ENCODE assay signal across 8 cellular contexts in genomic region chr10:8044908-8045727, GRCh38. TPM values are rescaled to one million over a fixed set of nuclear protein-coding genes. Genes with fewer than 3 reads are reported as not detected.
DNase-seq lines count a peak whose midpoint lies in the region; ATAC-seq, FAIRE-seq and TF ChIP-seq lines count a peak whose summit lies in the region.

No MANE protein-coding gene starts in this region.

- TF ChIP-seq CTCF in AG09309 (IDR thresholded peaks at IDR 0.05; ENCODE audit: control insufficient read depth, insufficient read depth, low read depth, low read length, missing control alignments), result no peak
- TF ChIP-seq CTCF in K562 (IDR thresholded peaks at IDR 0.05 in 2 of 3, conservative IDR thresholded peaks at IDR 0.05 in 1 of 3; ENCODE audit: insufficient read depth in 2 of 3, low read depth in 1 of 3, low read length in 3 of 3), result no peak

- H3K9me3 ChIP-seq in HAP-1, result no peaks in the 10 kb centered on the region
- no peaks in the 10 kb centered on the region for H3K9me3 ChIP-seq in K562 (replicated peaks; ENCODE audit: control insufficient read depth, insufficient read depth, low read depth, low read length)
- no peaks in the 10 kb centered on the region for H3K9me3 ChIP-seq in mucosa of stomach (ENCODE audit: control insufficient read depth, low read length)

- no peak for TF ChIP-seq RAD21 in K562 (CRISPR knock-in tag; conservative IDR thresholded peaks at IDR 0.05 in 1 of 2, IDR thresholded peaks at IDR 0.05 in 1 of 2)

- DNase-seq in AG09309 (ENCODE audit: low read depth) (no peak), HAP-1 (ENCODE audit: low spot score in 2 of 2) (peak in 1 of 2 experiments; percentile 69), K562 (ENCODE audit: extremely low read depth in 1 of 4, low spot score in 3 of 4) (peak in 3 of 4 experiments; percentile 13 to 28 (median 25)), GM19238 (ENCODE audit: insufficient read length, low spot score) (no peak), H54 (ENCODE audit: insufficient read length, low spot score) (no peak)

- no peak overlapping the region for H3K27ac ChIP-seq in K562 (ENCODE audit: extremely low read depth, low read depth, low read length)

- TF ChIP-seq POLR2A in K562 (conservative IDR thresholded peaks at IDR 0.05) (no peak), H54 (IDR thresholded peaks at IDR 0.05; ENCODE audit: low read depth, low read length) (no peak)

- no peak overlapping the region for H3K9ac ChIP-seq in K562 (ENCODE audit: insufficient read depth in 1 of 2, low read depth in 2 of 2, low read length in 2 of 2)
- H3K9ac ChIP-seq in mucosa of stomach (ENCODE audit: low read length), result no peak overlapping the region

- ATAC-seq in K562 (peak; percentile 65), HG03196 (IDR thresholded peaks at IDR 0.05; ENCODE audit: unreplicated experiment) (no peak), HG03139 (IDR thresholded peaks at IDR 0.05; ENCODE audit: unreplicated experiment) (no peak)

- CTCF ChIA-PET in K562 (lab: Yijun Ruan, JAX; ENCODE audit: low intra/inter-chr PET ratio), result no interaction called here

- no peak for TF ChIP-seq EP300 in K562 (IDR thresholded peaks at IDR 0.05; ENCODE audit: low read length)

- FAIRE-seq in K562 (lab: Jason Lieb, UNC) (no peak), H54 (lab: Jason Lieb, UNC) (no peak)

- WGBS in K562 (ENCODE audit: insufficient coverage, low coverage, missing lambda C conversion rate), result under 1% methylated on average over 26 of the region's 32 CpGs

- intact Hi-C loops in K562 (cut with micrococcal nuclease), result no loop called here

- peak overlapping the region; percentile 20 for H3K4me3 ChIP-seq in AG09309 (ENCODE audit: control insufficient read depth, low read depth, low read length)
- H3K4me3 ChIP-seq in HAP-1, result peak overlapping the region; percentile 37
- no peak overlapping the region for H3K4me3 ChIP-seq in K562
- H3K4me3 ChIP-seq in mucosa of stomach (ENCODE audit: low read length), result peak overlapping the region; percentile 25

- H3K36me3 ChIP-seq in HAP-1 (replicated peaks) (no peaks in the 10 kb centered on the region), K562 (ENCODE audit: control insufficient read depth, insufficient read depth, low read length) (no peaks in the 10 kb centered on the region), mucosa of stomach (ENCODE audit: control insufficient read depth, insufficient read depth, low read length) (no peaks in the 10 kb centered on the region)

- H4K20me1 ChIP-seq in K562 (replicated peaks; ENCODE audit: control insufficient read depth, insufficient read depth, low read length), result 0 out of 2 replicates have a peak, but pooled peaks cover 5% of the 10 kb centered on the region

- 0 out of 2 replicates have a peak, but pooled peaks cover 5% of the 10 kb centered on the region for H3K27me3 ChIP-seq in HAP-1 (ENCODE audit: low read depth)
- H3K27me3 ChIP-seq in K562 (ENCODE audit: control insufficient read depth in 2 of 2, insufficient read depth in 2 of 2, low read length in 2 of 2), result peaks cover 55 to 83% of the 10 kb centered on the region in 2 experiments
- H3K27me3 ChIP-seq in mucosa of stomach (ENCODE audit: control insufficient read depth, insufficient read depth, low read length), result peaks cover 98% of the 10 kb centered on the region

- H3K4me1 ChIP-seq in HAP-1 (peaks cover 21% of the 10 kb centered on the region), K562 (replicated peaks in 1 of 2; ENCODE audit: control insufficient read depth in 2 of 2, insufficient read depth in 2 of 2, low read length in 2 of 2) (peaks cover 0 to 18% of the 10 kb centered on the region in 2 experiments; a peak in 2 of 5 replicates), mucosa of stomach (ENCODE audit: control insufficient read depth, insufficient read depth, low read length) (peaks cover 22% of the 10 kb centered on the region)

- POLR2A ChIA-PET in K562 (lab: Yijun Ruan, JAX), result interaction anchor here (0.7 kb wide), 1 partner anchor 125 kb away, joined by 3 read pairs; no protein-coding TSS in a partner anchor

- no peaks in the 10 kb centered on the region for H3K9me1 ChIP-seq in K562 (ENCODE audit: control insufficient read depth, insufficient read depth, low read length)

- no peak overlapping the region for H2AFZ ChIP-seq in K562 (ENCODE audit: low read depth, low read length)

- peak overlapping the region; percentile 21; the same call in 1 of the 2 replicates for H3K4me2 ChIP-seq in K562 (ENCODE audit: insufficient read depth, low read length)

- no TSS peak for BruUV-seq in K562 (replicated peaks; lab: Mats Ljungman, UMichigan)

- in situ Hi-C loops in HAP-1 (cut with MboI; ENCODE audit: low sequenced_read_pairs), result no loop called here
- in situ Hi-C loops in K562 (cut with MboI), result no loop called here

- H3K79me2 ChIP-seq in K562 (ENCODE audit: control insufficient read depth, insufficient read depth, low read length), result no peaks in the 10 kb centered on the region

TF ChIP-seq in K562, 482 proteins besides CTCF, POLR2A, EP300 and RAD21 (continues in another document):
- no peak for TF ChIP-seq RBM17 (IDR thresholded peaks at IDR 0.05; ENCODE audit: borderline replicate concordance, low read depth, low read length)
- 0 out of 2 replicates have a peak, but pooled peaks have one; percentile 16 for TF ChIP-seq NR2C2 (CRISPR knock-in tag; IDR thresholded peaks at IDR 0.05)
- peak; percentile 78 for TF ChIP-seq NR2C2 (tag; IDR thresholded peaks at IDR 0.05)
- TF ChIP-seq KLF6 (CRISPR knock-in tag; IDR thresholded peaks at IDR 0.05; ENCODE audit: borderline replicate concordance), result no peak
- no peak for TF ChIP-seq KDM5B (IDR thresholded peaks at IDR 0.05; ENCODE audit: insufficient replicate concordance, low read depth, low read length)
- TF ChIP-seq TFAM (CRISPR knock-in tag; conservative IDR thresholded peaks at IDR 0.05), result no peak
- TF ChIP-seq VEZF1 (CRISPR knock-in tag; IDR thresholded peaks at IDR 0.05), result peak; percentile 18; the same call in 1 of the 2 replicates
- TF ChIP-seq BRF1 (IDR thresholded peaks at IDR 0.05; ENCODE audit: borderline replicate concordance, extremely low read depth, insufficient read length), result no peak
- TF ChIP-seq MAFK (IDR thresholded peaks at IDR 0.05; ENCODE audit: low read length), result no peak
- TF ChIP-seq PTRF (tag; IDR thresholded peaks at IDR 0.05), result no peak
- TF ChIP-seq NR2C1 (IDR thresholded peaks at IDR 0.05), result no peak
- TF ChIP-seq NR2C1 (tag; IDR thresholded peaks at IDR 0.05), result peak; percentile 47; the same call in 1 of the 2 replicates
- 0 out of 2 replicates have a peak, but pooled peaks have one; percentile 50 for TF ChIP-seq EZH2 (IDR thresholded peaks at IDR 0.05; ENCODE audit: borderline replicate concordance, low read depth, low read length)
- TF ChIP-seq ELF1 (tag; IDR thresholded peaks at IDR 0.05), result 0 out of 2 replicates have a peak, but pooled peaks have one; percentile 49
- TF ChIP-seq GABPA (tag; conservative IDR thresholded peaks at IDR 0.05; ENCODE audit: low read depth), result peak; percentile 45; the same call in 1 of the 2 replicates
- 0 out of 2 replicates have a peak, but pooled peaks have one; percentile 7 for TF ChIP-seq PKNOX1 (IDR thresholded peaks at IDR 0.05)

RNA-seq across cellular contexts. Expression of gene GATA3, which starts 9.4 kb away (rescaled TPM):
- not detected in 2 replicates for total RNA-seq in K562 (2011; cell fraction: chromatin; rRNA removed; ENCODE audit: low replicate concordance)
- total RNA-seq in K562 (2011; cell fraction: nucleolus; rRNA removed), result not detected in 2 replicates
- total RNA-seq in K562 (2011; cell fraction: nucleoplasm; rRNA removed), result not detected in 2 replicates
- total RNA-seq in K562 (2014; rRNA removed) (not detected in 2 replicates), K562 (2014; rRNA removed; fragmentation: Illumina TruSeq; extraction: Trizol) (not detected in 2 replicates), K562 (2015; rRNA removed; fragmentation: Illumina TruSeq; extraction: Trizol) (not detected in 2 replicates), K562 (2021) (0.24 and 0.25 TPM in 2 replicates)
- polyA plus RNA-seq in K562 (2011; rRNA removed) (not detected in 2 replicates), K562 (2014; fragmentation: Illumina TruSeq; extraction: Trizol) (0.09 TPM in 1 of 2 replicates, not detected in the other), K562 (2014; fragmentation: Nextera tagmentation; extraction: Ambion mirVana) (under 1 TPM in 1 of 2 experiments, not detected in 1; 0.01 TPM), K562 (2014; rRNA removed) (not detected in 2 replicates)
- not detected in 2 replicates for polyA plus RNA-seq in K562 (2011; cell fraction: cytosol; rRNA removed)
- 0.14 TPM in 1 of 2 replicates, not detected in the other for polyA plus RNA-seq in K562 (2011; cell fraction: nucleus; rRNA removed)
- 0.05 and 0.10 TPM in 2 replicates for polyA plus RNA-seq in K562 (2012)
- not detected in 2 replicates for polyA minus RNA-seq in K562 (2011; rRNA and poly(A)+ RNA removed)
- polyA minus RNA-seq in K562 (2011; cell fraction: cytosol; rRNA and poly(A)+ RNA removed), result not detected in 2 replicates
- polyA minus RNA-seq in K562 (2011; cell fraction: nucleus; rRNA and poly(A)+ RNA removed), result not detected in 2 replicates

Comparison
In these comparisons a context has a peak if more than half of its experiments do, and no peak if none do; other contexts are left out.
1. DNase-seq: peak in K562 (3 of 4); none in AG09309 (single experiment), GM19238 (single experiment) and H54 (single experiment).